ENCODE assay signal across 1 cellular context in genomic region chr15:66886241-66886675, GRCh38.
TF ChIP-seq lines count a peak whose summit lies in the region.

No MANE protein-coding gene starts in this region.

TF ChIP-seq in HEK293, 187 proteins besides CTCF, POLR2A, EP300 and RAD21 (continued from another document):
- no peak for TF ChIP-seq ZBTB11 (tag by site-specific recombination; conservative IDR thresholded peaks at IDR 0.05; ENCODE audit: low read depth)
- no peak for TF ChIP-seq ZNF350 (tag by site-specific recombination; IDR thresholded peaks at IDR 0.05)
- peak; percentile 45 for TF ChIP-seq ZNF335 (tag by site-specific recombination; conservative IDR thresholded peaks at IDR 0.05)
- TF ChIP-seq ZSCAN4 (tag by site-specific recombination; IDR thresholded peaks at IDR 0.05): 0 out of 2 replicates have a peak, but pooled peaks have one; percentile 31
- TF ChIP-seq ZNF16 (tag by site-specific recombination; IDR thresholded peaks at IDR 0.05; ENCODE audit: low read depth): no peak
- TF ChIP-seq ZNF140 (tag by site-specific recombination; IDR thresholded peaks at IDR 0.05): no peak
- peak; percentile 97 for TF ChIP-seq BCL11B (tag by site-specific recombination; IDR thresholded peaks at IDR 0.05; ENCODE audit: low read depth)
- TF ChIP-seq ZBTB26 (tag by site-specific recombination; optimal IDR thresholded peaks at IDR 0.05): no peak
- no peak for TF ChIP-seq ZNF785 (tag by site-specific recombination; IDR thresholded peaks at IDR 0.05)
- peak; percentile 59 for TF ChIP-seq ZNF510 (tag by site-specific recombination; IDR thresholded peaks at IDR 0.05; ENCODE audit: insufficient replicate concordance)
- TF ChIP-seq ZNF768 (tag by site-specific recombination; IDR thresholded peaks at IDR 0.05): no peak
- TF ChIP-seq ZBTB7A (tag by site-specific recombination; IDR thresholded peaks at IDR 0.05; ENCODE audit: low read depth): no peak
- TF ChIP-seq ZBTB6 (tag by site-specific recombination; IDR thresholded peaks at IDR 0.05): no peak
- peak; percentile 76 for TF ChIP-seq PRDM10 (tag by site-specific recombination; IDR thresholded peaks at IDR 0.05)
- TF ChIP-seq ZNF560 (tag by site-specific recombination; IDR thresholded peaks at IDR 0.05; ENCODE audit: borderline replicate concordance): no peak
- TF ChIP-seq ZNF514 (tag by site-specific recombination; IDR thresholded peaks at IDR 0.05): no peak
- no peak for TF ChIP-seq ZSCAN18 (tag by site-specific recombination; IDR thresholded peaks at IDR 0.05)
- no peak for TF ChIP-seq REPIN1 (tag by site-specific recombination; IDR thresholded peaks at IDR 0.05; ENCODE audit: low read depth)
- TF ChIP-seq ZNF580 (tag by site-specific recombination; IDR thresholded peaks at IDR 0.05): peak; percentile 97
- TF ChIP-seq ZNF311 (tag by site-specific recombination; IDR thresholded peaks at IDR 0.05; ENCODE audit: borderline replicate concordance): no peak
- TF ChIP-seq ZNF654 (tag by site-specific recombination; IDR thresholded peaks at IDR 0.05; ENCODE audit: low read depth): no peak
- no peak for TF ChIP-seq ZBTB48 (tag by site-specific recombination; IDR thresholded peaks at IDR 0.05)
- no peak for TF ChIP-seq MEIS1 (CRISPR knock-in tag; IDR thresholded peaks at IDR 0.05; ENCODE audit: borderline replicate concordance)
- TF ChIP-seq ZNF837 (tag by site-specific recombination; IDR thresholded peaks at IDR 0.05): no peak
- TF ChIP-seq REST (tag by site-specific recombination; IDR thresholded peaks at IDR 0.05): no peak
- peak; percentile 90 for TF ChIP-seq ATF2 (tag by site-specific recombination; IDR thresholded peaks at IDR 0.05; ENCODE audit: low read depth)
- TF ChIP-seq ZNF555 (tag by site-specific recombination; conservative IDR thresholded peaks at IDR 0.05): no peak
- no peak for TF ChIP-seq ZNF677 (tag by site-specific recombination; IDR thresholded peaks at IDR 0.05)
- peak; percentile 95 for TF ChIP-seq PRDM4 (tag by site-specific recombination; IDR thresholded peaks at IDR 0.05)
- no peak; the same call in 1 of the 2 replicates for TF ChIP-seq ZFP37 (tag by site-specific recombination; IDR thresholded peaks at IDR 0.05)
- TF ChIP-seq ZSCAN30 (tag by site-specific recombination; IDR thresholded peaks at IDR 0.05): peak; percentile 95
- TF ChIP-seq ZNF449 (tag by site-specific recombination; IDR thresholded peaks at IDR 0.05): peak; percentile 59
- no peak for TF ChIP-seq ZNF433 (tag by site-specific recombination; IDR thresholded peaks at IDR 0.05; ENCODE audit: low read depth)
- no peak for TF ChIP-seq ZNF747 (tag by site-specific recombination; IDR thresholded peaks at IDR 0.05)
- peak; percentile 73 for TF ChIP-seq ZNF664 (tag by site-specific recombination; IDR thresholded peaks at IDR 0.05)
